In the genomic region with DNA sequence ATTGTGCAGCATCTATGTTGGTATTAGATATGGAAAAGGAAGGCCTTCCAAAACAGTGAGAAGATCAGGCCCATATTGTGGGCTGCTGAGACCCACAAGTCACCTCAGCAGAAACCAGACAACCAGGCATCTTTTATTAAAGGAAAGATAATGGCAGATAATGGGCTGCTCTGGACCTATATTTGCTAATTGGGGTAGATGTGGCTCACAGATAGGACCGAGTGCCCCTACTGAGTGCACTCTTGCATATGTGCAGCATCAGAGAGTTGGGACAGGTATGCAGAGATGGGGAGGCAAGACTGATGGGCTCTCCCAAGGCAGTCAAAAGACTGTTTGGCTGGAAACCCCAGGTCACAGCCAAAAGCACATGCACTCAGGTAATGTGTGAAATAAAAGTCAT, we compare ENCODE assay signal across 22 cellular contexts.
"Had no signal": no experiment of that assay in that cellular context is flagged by ENCODE, and none has a peak within 500 bp of the region (broad histone marks: within the 10 kb centered on the region; RNA-seq: fewer than 3 reads in every experiment).

No MANE protein-coding gene starts in this region.

- DNase-seq: stimulated activated CD4-positive, alpha-beta T cell treated with anti-CD3 and anti-CD28 coated beads, Interleukin-2, amount 100 ng/mL, for 48 hours; stimulated activated CD4-positive, alpha-beta T cell treated with anti-CD3 and anti-CD28 coated beads, Interleukin-4, amount 100 ng/mL, for 1 hour; stimulated activated CD4-positive, alpha-beta T cell treated with anti-CD3 and anti-CD28 coated beads, Interleukin-4, amount 100 ng/mL, for 24 hours; stimulated activated CD4-positive, alpha-beta T cell treated with anti-CD3 and anti-CD28 coated beads, Interleukin-4, amount 100 ng/mL, for 4 hours; stimulated activated CD8-positive, alpha-beta memory T cell treated with anti-CD3 and anti-CD28 coated beads, Interleukin-4, amount 100 ng/mL, for 48 hours; stimulated activated naive B cell treated with anti-CD40 and anti-IgM and Interleukin-4, amounts not matched to agents 10 μg/mL and 1 μg/mL and 100 μg/mL, for 72 hours; stimulated activated naive CD4-positive, alpha-beta T cell; stimulated activated naive CD4-positive, alpha-beta T cell treated with Interleukin-2 at 50 U/mL for 16 hours; stimulated activated naive CD8-positive, alpha-beta T cell treated with anti-CD3 and anti-CD28 coated beads, Interleukin-15, amount 100 ng/mL, for 72 hours; stimulated activated naive CD8-positive, alpha-beta T cell treated with anti-CD3 and anti-CD28 coated beads, Interleukin-15, Interleukin-2, amounts not matched to agents 100 U/mL and 50 U/mL, for 24 hours; stomach; substantia nigra; testis; thyroid gland; tibial artery; transverse colon; trophoblast cell; upper lobe of left lung; upper lobe of right lung; uterus had no signal

- ATAC-seq: stimulated activated effector memory CD8-positive, alpha-beta T cell treated with anti-CD3 and anti-CD28 coated beads, Interleukin-12 subunit alpha, Interleukin-12 subunit beta, amount 100 ng/mL, for 72 hours; stimulated activated memory B cell treated with anti-CD40 and anti-IgM and Interleukin-4, amounts not matched to agents 10 μg/mL and 1 μg/mL and 100 μg/mL, for 72 hours; stimulated activated naive B cell treated with anti-CD40 and anti-IgM and Interleukin-4, amounts not matched to agents 10 μg/mL and 1 μg/mL and 100 μg/mL, for 72 hours; stimulated activated naive CD8-positive, alpha-beta T cell treated with anti-CD3 and anti-CD28 coated beads, Interleukin-15, amount 100 ng/mL, for 72 hours; stimulated activated naive CD8-positive, alpha-beta T cell treated with anti-CD3 and anti-CD28 coated beads, Interleukin-15, Interleukin-2, amounts not matched to agents 100 U/mL and 50 U/mL, for 24 hours; upper lobe of right lung had no signal
